23 cellular contexts compared by ENCODE assay signal in the genomic region with DNA sequence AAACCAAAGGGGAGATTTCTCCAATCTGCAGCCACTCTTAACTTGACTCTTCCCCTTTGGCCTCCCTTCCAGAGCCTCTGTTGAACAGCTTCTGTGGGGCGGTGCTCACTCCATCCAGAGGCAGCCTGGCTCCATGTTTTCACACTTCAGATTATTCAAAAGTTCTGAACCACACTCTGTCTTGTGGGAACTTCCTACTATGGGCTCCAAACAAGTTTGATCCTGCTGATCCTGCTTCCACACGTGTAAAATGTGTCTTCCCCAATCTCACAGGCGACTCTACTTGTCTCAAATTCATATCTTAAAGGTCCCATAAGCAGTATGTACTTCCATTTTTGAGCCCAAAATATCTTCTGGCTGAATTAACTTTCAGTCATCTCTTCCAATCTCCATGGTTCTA.
DNase-seq lines count a peak whose midpoint lies in the region; ATAC-seq and TF ChIP-seq lines count a peak whose summit lies in the region.
"Had no signal": no experiment of that assay in that cellular context is flagged by ENCODE, and none has a peak within 500 bp of the region (broad histone marks: within the 10 kb centered on the region; RNA-seq: fewer than 3 reads in every experiment).

No MANE protein-coding gene starts in this region.

- peaks cover 21% of the 10 kb centered on the region for H3K9me3 Mint-ChIP-seq in activated naive CD4-positive, alpha-beta T cell treated with anti-CD3 and anti-CD28 coated beads, Interleukin-2, amount 10 ng/mL, durations not matched to agents 7 days and 5 days
- peaks cover 26% of the 10 kb centered on the region for H3K9me3 Mint-ChIP-seq in activated naive CD8-positive, alpha-beta T cell treated with anti-CD3 and anti-CD28 coated beads, Interleukin-2, amount 50 U/mL, for 24 hours

- H3K36me3 ChIP-seq in left lung: no peaks in the 10 kb centered on the region
- H3K36me3 ChIP-seq: prostate gland had no signal

- H3K4me1 Mint-ChIP-seq in activated naive CD4-positive, alpha-beta T cell treated with anti-CD3 and anti-CD28 coated beads, Interleukin-2, amount 10 ng/mL, durations not matched to agents 7 days and 5 days: peaks cover 68% of the 10 kb centered on the region
- H3K4me1 Mint-ChIP-seq in activated naive CD8-positive, alpha-beta T cell treated with anti-CD3 and anti-CD28 coated beads, Interleukin-2, amount 50 U/mL, for 24 hours: peaks cover 97% of the 10 kb centered on the region

- TF ChIP-seq CTCF in left lung (IDR thresholded peaks at IDR 0.05): no peak

- H3K4me3 Mint-ChIP-seq in activated naive CD4-positive, alpha-beta T cell treated with anti-CD3 and anti-CD28 coated beads, Interleukin-2, amount 10 ng/mL, durations not matched to agents 7 days and 5 days: no peak overlapping the region
- H3K4me3 Mint-ChIP-seq in activated naive CD8-positive, alpha-beta T cell treated with anti-CD3 and anti-CD28 coated beads, Interleukin-2, amount 50 U/mL, for 24 hours: no peak overlapping the region
- H3K4me3 Mint-ChIP-seq: activated T-helper 17 cell treated with anti-CD3 and anti-CD28 coated beads, Interleukin-2, amount 50 U/mL, for 72 hours; endodermal cell; memory B cell had no signal

- no peak for ATAC-seq in activated naive CD8-positive, alpha-beta T cell treated with anti-CD3 and anti-CD28 coated beads, Interleukin-2, amount 50 U/mL, for 24 hours
- ATAC-seq in sciatic nerve (peak; percentile 39), left lung (no peak)
- ATAC-seq: activated T-helper 17 cell treated with anti-CD3 and anti-CD28 coated beads, Interleukin-2, amount 50 U/mL, for 72 hours; CD8-positive, alpha-beta T cell; naive thymus-derived CD8-positive, alpha-beta T cell had no signal

- peaks cover 0 to 11% of the 10 kb centered on the region in 2 donors for H3K9me3 ChIP-seq in left lung
- H3K9me3 ChIP-seq: prostate gland had no signal

- H3K27ac Mint-ChIP-seq in activated naive CD4-positive, alpha-beta T cell treated with anti-CD3 and anti-CD28 coated beads, Interleukin-2, amount 10 ng/mL, durations not matched to agents 7 days and 5 days: peak overlapping the region; percentile 42
- H3K27ac Mint-ChIP-seq in activated naive CD8-positive, alpha-beta T cell treated with anti-CD3 and anti-CD28 coated beads, Interleukin-2, amount 50 U/mL, for 24 hours: peak overlapping the region; percentile 0
- H3K27ac Mint-ChIP-seq: activated T-helper 17 cell treated with anti-CD3 and anti-CD28 coated beads, Interleukin-2, amount 50 U/mL, for 72 hours; CD8-positive, alpha-beta T cell; endodermal cell; memory B cell had no signal

- intact Hi-C loops in sciatic nerve (cut with DNase I): no loop called here
- intact Hi-C loops in left lung (cut with DNase I): no loop called here

- no peak for DNase-seq in activated naive CD4-positive, alpha-beta T cell treated with anti-CD3 and anti-CD28 coated beads, Interleukin-2, amount 10 ng/mL, durations not matched to agents 7 days and 5 days
- no peak for DNase-seq in activated naive CD4-positive, alpha-beta T cell treated with Interleukin-2 at 50 U/mL for 16 hours
- DNase-seq in KBM-7 (peak; percentile 55), sciatic nerve (ENCODE audit: low spot score) (no peak), A172 (ENCODE audit: low spot score) (no peak), iPS-NIHi7 (ENCODE audit: extremely low spot score) (no peak), left lung (no peak)
- DNase-seq in activated naive CD8-positive, alpha-beta T cell treated with anti-CD3 and anti-CD28 coated beads, Interleukin-2, amount 50 U/mL, for 24 hours: no peak
- DNase-seq: ACHN; amygdala; CD8-positive, alpha-beta T cell; DMS79 treated with DMSO at 0.1 percent for 48 hours; endodermal cell; naive thymus-derived CD8-positive, alpha-beta T cell; NCI-H187 treated with DMSO at 0.1 percent for 48 hours; NCI-H226; RPMI8226; stimulated activated CD8-positive, alpha-beta memory T cell treated with anti-CD3 and anti-CD28 coated beads, Interleukin-4, amount 100 ng/mL, for 48 hours; SW 1271 had no signal

- peaks cover 0 to 38% of the 10 kb centered on the region in 2 donors for H3K4me1 ChIP-seq in left lung
- H3K4me1 ChIP-seq: prostate gland had no signal

- CTCF ChIA-PET in activated naive CD4-positive, alpha-beta T cell treated with anti-CD3 and anti-CD28 coated beads, Interleukin-2, amount 10 ng/mL, durations not matched to agents 7 days and 5 days (lab: Charles Lee): no interaction called here

- no peak overlapping the region for H3K27ac ChIP-seq in left lung
- H3K27ac ChIP-seq: prostate gland, VCaP had no signal

- peaks cover 7% of the 10 kb centered on the region for H3K27me3 Mint-ChIP-seq in activated naive CD4-positive, alpha-beta T cell treated with anti-CD3 and anti-CD28 coated beads, Interleukin-2, amount 10 ng/mL, durations not matched to agents 7 days and 5 days
- H3K27me3 Mint-ChIP-seq in activated naive CD8-positive, alpha-beta T cell treated with anti-CD3 and anti-CD28 coated beads, Interleukin-2, amount 50 U/mL, for 24 hours: no peaks in the 10 kb centered on the region
- H3K27me3 Mint-ChIP-seq: naive thymus-derived CD8-positive, alpha-beta T cell had no signal

- H3K27me3 ChIP-seq in left lung: no peaks in the 10 kb centered on the region

- in situ Hi-C loops in KBM-7 (cut with MboI; ENCODE audit: low pct_unique_long_range_greater_than_20kb, low sequenced_read_pairs): no loop called here

- H3K4me3 ChIP-seq in left lung: no peak overlapping the region
- H3K4me3 ChIP-seq: prostate gland had no signal

- H3K36me3 Mint-ChIP-seq in activated naive CD4-positive, alpha-beta T cell treated with anti-CD3 and anti-CD28 coated beads, Interleukin-2, amount 10 ng/mL, durations not matched to agents 7 days and 5 days: peaks cover 22% of the 10 kb centered on the region
- H3K36me3 Mint-ChIP-seq in activated naive CD8-positive, alpha-beta T cell treated with anti-CD3 and anti-CD28 coated beads, Interleukin-2, amount 50 U/mL, for 24 hours (ENCODE audit: low read depth): peaks cover 23% of the 10 kb centered on the region
- H3K36me3 Mint-ChIP-seq: CD8-positive, alpha-beta T cell had no signal
